In the genomic region with DNA sequence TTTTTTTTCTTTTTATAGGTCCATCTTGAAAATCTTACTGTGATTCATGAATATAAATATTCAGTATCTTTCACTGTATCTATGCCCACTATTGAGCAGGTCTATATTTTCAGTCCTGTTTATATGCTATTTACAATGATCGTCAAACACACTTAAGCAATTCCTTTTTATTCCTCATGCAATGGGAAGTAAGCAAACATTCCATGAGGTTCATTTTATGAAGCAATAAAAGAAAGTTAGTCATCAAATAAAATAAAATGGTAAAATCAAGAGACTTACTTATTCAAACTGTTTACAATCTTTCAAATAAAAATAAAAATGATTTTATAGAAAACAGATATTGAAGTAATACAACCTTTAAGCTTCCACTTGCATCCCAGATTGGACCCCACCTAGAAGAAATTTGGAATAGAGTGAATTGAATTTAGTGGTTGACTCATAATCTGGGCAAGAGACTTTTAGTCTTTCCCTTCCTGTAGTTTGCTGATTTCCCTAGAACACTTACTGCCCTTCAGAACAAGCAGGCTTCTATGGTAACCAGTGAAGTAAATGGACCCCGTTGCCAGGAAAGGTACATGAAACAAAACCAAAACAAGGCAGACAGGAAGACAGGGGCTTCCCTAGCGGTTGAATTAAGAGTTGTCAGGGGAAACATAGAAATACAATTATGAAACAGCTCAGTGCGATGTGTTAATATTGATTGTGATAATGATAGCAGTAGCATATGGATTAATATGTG, we compare ENCODE assay signal across 8 cellular contexts.
DNase-seq lines count a peak whose midpoint lies in the region; ATAC-seq and TF ChIP-seq lines count a peak whose summit lies in the region.

No MANE protein-coding gene starts in this region.

- peaks cover 34% of the 10 kb centered on the region for H3K4me1 ChIP-seq in DOHH2 (ENCODE audit: control insufficient read depth, low read length)

- no peaks in the 10 kb centered on the region for H3K9me2 ChIP-seq in DOHH2 (replicated peaks; ENCODE audit: control insufficient read depth, low read length)

- TF ChIP-seq CTCF in DOHH2 (IDR thresholded peaks at IDR 0.05; ENCODE audit: low read depth, low read length, poor library complexity, severe bottlenecking) (peak; percentile 29), epithelial cell of esophagus (IDR thresholded peaks at IDR 0.05; ENCODE audit: insufficient read depth, low read depth, low read length, missing control alignments) (no peak)

- DNase-seq in T1000 (lab: John Stamatoyannopoulos, UW) (peak; percentile 21), epithelial cell of esophagus (ENCODE audit: low read depth) (peak; percentile 56), pulmonary artery endothelial cell (ENCODE audit: low read depth, low spot score) (peak; percentile 94), UCSD-AML1 (lab: John Stamatoyannopoulos, UW; ENCODE audit: unreplicated experiment) (no peak), head of caudate nucleus (no peak)

- peak; percentile 93 for ATAC-seq in GM19452 (IDR thresholded peaks at IDR 0.05; ENCODE audit: unreplicated experiment)
- peak; percentile 88 for ATAC-seq in HG03442 (IDR thresholded peaks at IDR 0.05; ENCODE audit: unreplicated experiment)

- H3K79me2 ChIP-seq in DOHH2 (ENCODE audit: control insufficient read depth, low read length): no peaks in the 10 kb centered on the region

- H3K27me3 ChIP-seq in DOHH2 (ENCODE audit: control insufficient read depth, low read length): no peaks in the 10 kb centered on the region

- intact Hi-C loops in head of caudate nucleus (cut with DNase I): no loop called here

- no peaks in the 10 kb centered on the region for H3F3A ChIP-seq in DOHH2 (ENCODE audit: control insufficient read depth, insufficient read depth)

- 0 out of 2 replicates have a peak overlapping the region, but pooled peaks have one; percentile 6 for H3K4me2 ChIP-seq in DOHH2 (ENCODE audit: low read length)

- H3K4me3 ChIP-seq in DOHH2 (ENCODE audit: low read length) (no peak overlapping the region), epithelial cell of esophagus (ENCODE audit: low read length) (no peak overlapping the region)

- H3K27ac ChIP-seq in DOHH2 (ENCODE audit: low read depth, low read length): no peak overlapping the region

- H4K20me1 ChIP-seq in DOHH2 (ENCODE audit: control insufficient read depth, insufficient read depth, low read depth, low read length): no peaks in the 10 kb centered on the region

- H3K36me3 ChIP-seq in DOHH2 (ENCODE audit: control insufficient read depth, low read length): no peaks in the 10 kb centered on the region

- no peaks in the 10 kb centered on the region for H3K9me3 ChIP-seq in DOHH2 (ENCODE audit: control insufficient read depth, insufficient read depth, low read length)

Comparison
In these comparisons a context has a peak if more than half of its experiments do, and no peak if none do; other contexts are left out.
1. DNase-seq: peak in T1000 (single experiment), epithelial cell of esophagus (single experiment) and pulmonary artery endothelial cell (single experiment); none in UCSD-AML1 (single experiment) and head of caudate nucleus (0 of 42).